ENCODE assay signal across 11 cellular contexts in the genomic region with DNA sequence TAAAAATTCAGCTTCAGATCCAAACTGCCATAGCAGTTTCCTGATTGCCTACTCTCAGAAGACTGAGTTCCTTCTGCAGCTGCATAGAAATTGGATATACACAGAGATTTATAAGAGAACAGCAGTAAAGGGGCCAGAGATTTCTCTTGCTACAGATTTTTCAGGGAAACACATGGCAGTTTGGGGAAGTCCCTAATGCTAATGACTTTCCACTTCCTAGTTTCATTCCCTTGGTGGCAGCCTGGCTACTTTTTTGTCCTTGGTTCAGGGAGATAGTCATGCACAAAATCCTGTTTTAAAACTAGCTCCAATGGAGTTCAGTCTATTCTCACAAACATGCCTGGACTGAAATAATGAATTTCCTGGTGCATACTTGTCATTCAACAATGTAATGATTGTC.
"Had no signal": no experiment of that assay in that cellular context is flagged by ENCODE, and none has a peak within 500 bp of the region (broad histone marks: within the 10 kb centered on the region; RNA-seq: fewer than 3 reads in every experiment).

No MANE protein-coding gene starts in this region.

- ATAC-seq: activated CD4-positive, alpha-beta T cell treated with anti-CD3 and anti-CD28 coated beads for 36 hours; left lung had no signal

- H3K27ac ChIP-seq: ascending aorta, dorsolateral prefrontal cortex, esophagus muscularis mucosa, left lung, WERI-Rb-1 had no signal

- H3K27me3 ChIP-seq: ascending aorta, esophagus muscularis mucosa, left lung had no signal

- H3K9me3 ChIP-seq: ascending aorta, esophagus muscularis mucosa, left lung had no signal

- H3K4me1 ChIP-seq: ascending aorta, left lung had no signal

- H3K36me3 ChIP-seq: ascending aorta, esophagus muscularis mucosa, left lung, WERI-Rb-1 had no signal

- H3K4me3 ChIP-seq: ascending aorta, dorsolateral prefrontal cortex, esophagus muscularis mucosa, left lung had no signal

- DNase-seq: activated CD4-positive, alpha-beta memory T cell treated with anti-CD3 and anti-CD28 coated beads, Interleukin-2, amount 10 ng/mL, durations not matched to agents 7 days and 5 days; activated CD4-positive, alpha-beta T cell treated with anti-CD3 and anti-CD28 coated beads for 36 hours; activated naive CD4-positive, alpha-beta T cell; dorsolateral prefrontal cortex; foreskin fibroblast; left lung; mesenchymal stem cell; T-helper 9 cell; WERI-Rb-1 had no signal
